ENCODE assay signal across 8 cellular contexts in the genomic region with DNA sequence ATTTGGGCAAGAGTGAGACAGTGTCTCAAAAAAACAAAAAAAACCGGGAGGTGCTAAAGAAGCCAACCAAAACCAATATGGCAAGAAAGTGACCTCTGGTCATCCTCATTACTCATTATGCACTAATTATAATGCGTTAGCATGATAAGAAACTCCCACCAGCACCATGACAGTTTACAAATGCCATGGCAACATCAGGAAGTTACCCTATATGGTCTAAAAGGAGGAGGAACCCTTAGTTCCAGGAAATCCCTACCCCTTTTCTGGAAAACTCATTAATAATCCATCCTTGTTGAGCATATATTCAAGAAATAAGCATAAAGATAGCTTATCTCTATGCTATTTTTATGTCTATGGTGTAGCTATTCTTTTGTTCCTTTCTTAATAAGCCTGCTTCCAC.
"Had no signal": no experiment of that assay in that cellular context is flagged by ENCODE, and none has a peak within 500 bp of the region (broad histone marks: within the 10 kb centered on the region; RNA-seq: fewer than 3 reads in every experiment).

No MANE protein-coding gene starts in this region.

- H3K4me3 ChIP-seq: GM12878 had no signal

- FAIRE-seq: G401.6, GM12878, GM12891, GM12892, GM18507, GM19239 had no signal

- ATAC-seq: GM12878 had no signal

- DNase-seq: GDM1, GF-D8 had no signal
